32 cellular contexts compared by ENCODE assay signal in genomic region chr22:19739448-19739895, GRCh38. TPM values are rescaled to one million over a fixed set of nuclear protein-coding genes. Genes with fewer than 3 reads are reported as not detected.
"Had no signal": no experiment of that assay in that cellular context is flagged by ENCODE, and none has a peak within 500 bp of the region (broad histone marks: within the 10 kb centered on the region; RNA-seq: fewer than 3 reads in every experiment).

No MANE protein-coding gene starts in this region.

- H3K79me2 ChIP-seq: parathyroid adenoma had no signal

- H3K27ac ChIP-seq: ovary, parathyroid adenoma, psoas muscle, right lobe of liver, sigmoid colon, skin epidermis, spleen, suprapubic skin, testis, tibial artery, transverse colon, upper lobe of right lung, vagina had no signal

- ATAC-seq: naive thymus-derived CD8-positive, alpha-beta T cell; natural killer cell treated with Interleukin-12 subunit alpha and Interleukin-12 subunit beta and Interleukin-15 and Interleukin-18, amount 100 ng/mL, for 72 hours; psoas muscle; right cardiac atrium; right lobe of liver; stimulated activated memory B cell treated with anti-CD40 and anti-IgM and Interleukin-4, amounts not matched to agents 10 μg/mL and 1 μg/mL and 100 μg/mL, for 72 hours; stimulated activated naive CD8-positive, alpha-beta T cell treated with anti-CD3 and anti-CD28 coated beads, Interleukin-15, amount 100 ng/mL, for 72 hours; stimulated activated naive CD8-positive, alpha-beta T cell treated with anti-CD3 and anti-CD28 coated beads, Interleukin-15, Interleukin-2, amounts not matched to agents 100 U/mL and 50 U/mL, for 24 hours; upper lobe of right lung had no signal

- H3K4me2 ChIP-seq: smooth muscle cell had no signal

- H3K9me3 ChIP-seq: ovary, psoas muscle, right lobe of liver, sigmoid colon, spleen, suprapubic skin, testis, tibial artery, transverse colon, upper lobe of right lung, vagina had no signal

- H3K4me3 ChIP-seq: ovary, psoas muscle, right lobe of liver, sigmoid colon, skin epidermis, smooth muscle cell, spleen, suprapubic skin, testis, tibial artery, transverse colon, upper lobe of right lung, vagina had no signal

- DNase-seq: naive thymus-derived CD8-positive, alpha-beta T cell; occipital lobe; ovary; posterior cingulate gyrus; psoas muscle; right cardiac atrium; right lobe of liver; sigmoid colon; spleen; stimulated activated CD4-positive, alpha-beta T cell treated with anti-CD3 and anti-CD28 coated beads, Interleukin-12 subunit alpha, Interleukin-12 subunit beta, amount 100 ng/mL, for 4 hours; stimulated activated CD4-positive, alpha-beta T cell treated with anti-CD3 and anti-CD28 coated beads, Interleukin-1b, Interleukin-23, amount 100 ng/mL, for 48 hours; stimulated activated CD4-positive, alpha-beta T cell treated with anti-CD3 and anti-CD28 coated beads, Interleukin-4, amount 100 ng/mL, for 1 hour; stimulated activated CD4-positive, alpha-beta T cell treated with anti-CD3 and anti-CD28 coated beads, Interleukin-4, amount 100 ng/mL, for 4 hours; stimulated activated CD8-positive, alpha-beta memory T cell treated with anti-CD3 and anti-CD28 coated beads, Interleukin-4, amount 100 ng/mL, for 48 hours; stimulated activated naive CD4-positive, alpha-beta T cell; stimulated activated naive CD8-positive, alpha-beta T cell treated with anti-CD3 and anti-CD28 coated beads, Interleukin-15, amount 100 ng/mL, for 72 hours; stimulated activated naive CD8-positive, alpha-beta T cell treated with anti-CD3 and anti-CD28 coated beads, Interleukin-15, Interleukin-2, amounts not matched to agents 100 U/mL and 50 U/mL, for 24 hours; substantia nigra; testis; tibial artery; transverse colon; upper lobe of right lung had no signal

- H3K4me1 ChIP-seq: parathyroid adenoma, right lobe of liver, sigmoid colon, spleen, suprapubic skin, testis, tibial artery, transverse colon, upper lobe of right lung, vagina had no signal

- H3K27me3 ChIP-seq: ovary, right lobe of liver, testis, upper lobe of right lung, vagina had no signal

- H3K36me3 ChIP-seq: ovary, right lobe of liver, sigmoid colon, spleen, suprapubic skin, tibial artery, transverse colon, upper lobe of right lung, vagina had no signal

- H2AFZ ChIP-seq: parathyroid adenoma had no signal

- H3K9ac ChIP-seq: parathyroid adenoma had no signal

RNA-seq across cellular contexts. Expression of gene GP1BB, which starts 16.1 kb away (rescaled TPM):
- total RNA-seq: natural killer cell treated with Interleukin-12 subunit alpha and Interleukin-12 subunit beta and Interleukin-15 and Interleukin-18, amount 100 ng/mL, for 72 hours; renal cortical epithelial cell had no signal
- polyA plus RNA-seq: naive thymus-derived CD8-positive, alpha-beta T cell had no signal

RNA-seq across cellular contexts. Expression of gene TBX1, which starts 21.1 kb away (rescaled TPM):
- total RNA-seq: naive thymus-derived CD8-positive, alpha-beta T cell; neural crest cell; osteoblast; smooth muscle cell had no signal
- polyA plus RNA-seq: naive thymus-derived CD8-positive, alpha-beta T cell; smooth muscle cell had no signal

RNA-seq across cellular contexts. Expression of gene SEPTIN5, which starts 25.2 kb away (rescaled TPM):
- total RNA-seq: natural killer cell treated with Interleukin-12 subunit alpha and Interleukin-12 subunit beta and Interleukin-15 and Interleukin-18, amount 100 ng/mL, for 72 hours had no signal
